In genomic region chr10:97861351-97861750, GRCh38 we compare ENCODE assay signal across 8 cellular contexts. TPM values are rescaled to one million over a fixed set of nuclear protein-coding genes. Genes with fewer than 3 reads are reported as not detected.
DNase-seq lines count a peak whose midpoint lies in the region; ATAC-seq and TF ChIP-seq lines count a peak whose summit lies in the region.

No MANE protein-coding gene starts in this region.

- in situ Hi-C loops in gastrocnemius medialis (cut with MboI; ENCODE audit: low sequenced_read_pairs in 4 of 4), result loop anchor here in 1 of 4 donors (5.0 kb wide), 1 partner anchor 64 kb away; no protein-coding TSS in a partner anchor

- H4K20me1 ChIP-seq in PC-3 (ENCODE audit: low read length), result no peaks in the 10 kb centered on the region

- CTCF ChIA-PET in PC-3 (lab: Charles Lee), result interaction anchor here (1.3 kb wide), 1 partner anchor 8 kb away, joined by 5 read pairs; no protein-coding TSS in a partner anchor

- no peaks in the 10 kb centered on the region for H3K27me3 ChIP-seq in PC-3 (ENCODE audit: low read length)
- no peaks in the 10 kb centered on the region for H3K27me3 ChIP-seq in gastrocnemius medialis

- intact Hi-C loops in PC-3 (cut with micrococcal nuclease) (no loop called here), gastrocnemius medialis (cut with DNase I; ENCODE audit: low total_unique reads) (no loop called here)

- H3F3A ChIP-seq in PC-3 (ENCODE audit: low read length, unreplicated experiment), result no peaks in the 10 kb centered on the region

- H3K9me3 ChIP-seq in PC-3 (ENCODE audit: low read length) (no peaks in the 10 kb centered on the region), gastrocnemius medialis (no peaks in the 10 kb centered on the region)

- H2AFZ ChIP-seq in PC-3 (ENCODE audit: low read length), result no peak overlapping the region

- no peaks in the 10 kb centered on the region for H3K79me2 ChIP-seq in PC-3 (ENCODE audit: low read length)

- ATAC-seq in activated CD4-positive, CD25-positive, alpha-beta regulatory T cell treated with anti-CD3 and anti-CD28 coated beads, Interleukin-2, amount 50 U/mL, for 24 hours, result peak; percentile 53 to 63
- ATAC-seq in PC-3 (peak; percentile 99), gastrocnemius medialis (peak; percentile 83 to 98), GM21526 (IDR thresholded peaks at IDR 0.05; ENCODE audit: low FRiP score, unreplicated experiment) (no peak), HG02885 (IDR thresholded peaks at IDR 0.05; ENCODE audit: poor library complexity, unreplicated experiment) (no peak)
- ATAC-seq in natural killer cell treated with Interleukin-12 subunit alpha and Interleukin-12 subunit beta and Interleukin-15 and Interleukin-18, amount 100 ng/mL, for 72 hours, result no peak

- no peaks in the 10 kb centered on the region for H3K36me3 Mint-ChIP-seq in natural killer cell treated with Interleukin-12 subunit alpha and Interleukin-12 subunit beta and Interleukin-15 and Interleukin-18, amount 100 ng/mL, for 72 hours

- no peak overlapping the region for H3K9ac ChIP-seq in PC-3 (ENCODE audit: low read length)

- H3K36me3 ChIP-seq in PC-3 (ENCODE audit: low read depth, low read length) (no peaks in the 10 kb centered on the region), gastrocnemius medialis (peaks cover 0 to 9% of the 10 kb centered on the region in 2 donors)

- H3K4me1 ChIP-seq in PC-3 (ENCODE audit: insufficient read depth, low read length), result peaks cover 21% of the 10 kb centered on the region
- H3K4me1 ChIP-seq in gastrocnemius medialis, result peaks cover 0 to 7% of the 10 kb centered on the region in 2 donors

- H3K27ac ChIP-seq in PC-3 (ENCODE audit: low read length), result no peak overlapping the region
- H3K27ac ChIP-seq in gastrocnemius medialis, result peak overlapping the region in 2 of 4 donors; percentile 28 to 52

- H3K4me1 Mint-ChIP-seq in natural killer cell treated with Interleukin-12 subunit alpha and Interleukin-12 subunit beta and Interleukin-15 and Interleukin-18, amount 100 ng/mL, for 72 hours (ENCODE audit: low read depth in 2 of 2), result peaks cover 28 to 30% of the 10 kb centered on the region in 2 donors

- H3K4me3 ChIP-seq in PC-3 (ENCODE audit: low read length) (no peak overlapping the region), gastrocnemius medialis (no peak overlapping the region)

- TF ChIP-seq POLR2A in gastrocnemius medialis (IDR thresholded peaks at IDR 0.05), result no peak

- H3K9me3 Mint-ChIP-seq in natural killer cell treated with Interleukin-12 subunit alpha and Interleukin-12 subunit beta and Interleukin-15 and Interleukin-18, amount 100 ng/mL, for 72 hours, result no peaks in the 10 kb centered on the region

- no TSS peak for BruUV-seq in PC-3 (replicated peaks; lab: Mats Ljungman, UMichigan)

- TF ChIP-seq CTCF in PC-3 (conservative IDR thresholded peaks at IDR 0.05; ENCODE audit: low read depth, low read length) (no peak), gastrocnemius medialis (IDR thresholded peaks at IDR 0.05 in 4 of 5, conservative IDR thresholded peaks at IDR 0.05 in 1 of 5) (no peak)

- no peaks in the 10 kb centered on the region for H3K27me3 Mint-ChIP-seq in natural killer cell treated with Interleukin-12 subunit alpha and Interleukin-12 subunit beta and Interleukin-15 and Interleukin-18, amount 100 ng/mL, for 72 hours

- DNase-seq in activated CD4-positive, CD25-positive, alpha-beta regulatory T cell treated with anti-CD3 and anti-CD28 coated beads, Interleukin-2, amount 50 U/mL, for 72 hours, result no peak
- DNase-seq in PC-3 (peak; percentile 77), fibroblast of peridontal ligament (ENCODE audit: extremely low read depth) (peak; percentile 64), gastrocnemius medialis (peak; percentile 51 to 54)
- no peak for DNase-seq in natural killer cell treated with Interleukin-12 subunit alpha and Interleukin-12 subunit beta and Interleukin-15 and Interleukin-18, amount 100 ng/mL, for 72 hours (ENCODE audit: low spot score)

- H3K4me2 ChIP-seq in PC-3 (ENCODE audit: low read length), result no peak overlapping the region

- POLR2A ChIA-PET in PC-3 (lab: Charles Lee; ENCODE audit: unreplicated experiment), result no interaction called here

- no peaks in the 10 kb centered on the region for H3K9me2 ChIP-seq in PC-3 (replicated peaks; ENCODE audit: low read length)

- no peak overlapping the region for H3K4me3 Mint-ChIP-seq in natural killer cell treated with Interleukin-12 subunit alpha and Interleukin-12 subunit beta and Interleukin-15 and Interleukin-18, amount 100 ng/mL, for 72 hours

- H3K27ac Mint-ChIP-seq in natural killer cell treated with Interleukin-12 subunit alpha and Interleukin-12 subunit beta and Interleukin-15 and Interleukin-18, amount 100 ng/mL, for 72 hours, result no peak overlapping the region

RNA-seq across cellular contexts. Expression of gene GOLGA7B, which starts 11.7 kb away (rescaled TPM):
- total RNA-seq in PC-3 (2014; rRNA removed), result 0.26 and 0.29 TPM in 2 replicates
- total RNA-seq in gastrocnemius medialis, result 1 to 10 TPM in 1 of 4 donors, under 1 TPM in 3; 0.29 to 2.3 (median 0.63) TPM
- total RNA-seq in natural killer cell treated with Interleukin-12 subunit alpha and Interleukin-12 subunit beta and Interleukin-15 and Interleukin-18, amount 100 ng/mL, for 72 hours, result 1 to 10 TPM; 1.8 to 2.8 TPM

Comparison
In these comparisons a context has a peak if more than half of its experiments do, and no peak if none do; other contexts are left out.
1. ATAC-seq: peak in activated CD4-positive, CD25-positive, alpha-beta regulatory T cell treated with anti-CD3 and anti-CD28 coated beads, Interleukin-2, amount 50 U/mL, for 24 hours (2 of 2), PC-3 (single experiment) and gastrocnemius medialis (2 of 2); none in GM21526 (single experiment), HG02885 (single experiment) and natural killer cell treated with Interleukin-12 subunit alpha and Interleukin-12 subunit beta and Interleukin-15 and Interleukin-18, amount 100 ng/mL, for 72 hours (0 of 2).
2. DNase-seq: peak in PC-3 (single experiment), fibroblast of peridontal ligament (single experiment) and gastrocnemius medialis (2 of 2); none in activated CD4-positive, CD25-positive, alpha-beta regulatory T cell treated with anti-CD3 and anti-CD28 coated beads, Interleukin-2, amount 50 U/mL, for 72 hours (single experiment) and natural killer cell treated with Interleukin-12 subunit alpha and Interleukin-12 subunit beta and Interleukin-15 and Interleukin-18, amount 100 ng/mL, for 72 hours (single experiment).